ENCODE assay signal across 24 cellular contexts in the genomic region with DNA sequence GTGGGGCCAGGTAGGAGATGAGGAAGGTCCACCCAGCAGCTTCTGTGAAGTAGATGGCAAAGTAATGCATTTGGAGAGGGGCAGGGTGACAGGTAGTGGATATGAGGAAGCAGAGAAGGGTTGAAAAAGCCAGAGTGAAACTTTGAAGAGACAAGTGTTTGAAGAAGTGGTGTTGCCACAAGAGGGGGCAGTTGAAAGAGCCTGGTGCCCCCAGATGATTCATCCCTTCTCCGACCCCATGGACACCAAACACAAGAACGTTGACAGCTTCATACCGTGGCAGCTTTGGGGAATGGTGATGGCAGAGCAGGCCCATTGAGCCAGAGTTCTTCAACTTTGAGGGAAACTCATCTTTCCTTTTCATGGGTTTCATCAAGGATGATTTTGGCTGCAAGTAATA. TPM values are rescaled to one million over a fixed set of nuclear protein-coding genes. Genes with fewer than 3 reads are reported as not detected.
DNase-seq lines count a peak whose midpoint lies in the region; ATAC-seq, FAIRE-seq and TF ChIP-seq lines count a peak whose summit lies in the region.
"Had no signal": no experiment of that assay in that cellular context is flagged by ENCODE, and none has a peak within 500 bp of the region (broad histone marks: within the 10 kb centered on the region; RNA-seq: fewer than 3 reads in every experiment).

No MANE protein-coding gene starts in this region.

- H4K20me1 ChIP-seq in GM12878 (ENCODE audit: control insufficient read depth, insufficient read depth) = no peaks in the 10 kb centered on the region

- no peaks in the 10 kb centered on the region; a peak in 1 of 4 replicates for H3K27me3 ChIP-seq in GM12878 (replicated peaks in 1 of 2; ENCODE audit: control insufficient read depth in 2 of 2, insufficient read depth in 2 of 2, low read length in 1 of 2)
- peaks cover 0 to 63% (median 8%) of the 10 kb centered on the region in 9 donors for H3K27me3 ChIP-seq in heart left ventricle
- H3K27me3 ChIP-seq: adrenal gland had no signal

- no peaks in the 10 kb centered on the region for H3K79me2 ChIP-seq in GM12878 (ENCODE audit: control insufficient read depth, insufficient read depth, low read length)

- FAIRE-seq in A549 (lab: Jason Lieb, UNC) = no peak
- FAIRE-seq in GM12878 (lab: Jason Lieb, UNC) = no peak
- FAIRE-seq: bronchial epithelial cell, GM18507, small intestine had no signal

- WGBS in A549 (ENCODE audit: missing lambda C conversion rate) = 19% methylated on average over 3 of the region's 3 CpGs
- 29% methylated on average over 3 of the region's 3 CpGs for WGBS in GM12878 (ENCODE audit: insufficient coverage, insufficient replicate concordance, low lambda C conversion rate, missing lambda C conversion rate)
- 9 to 33% (median 23%) methylated on average over 3 of the region's 3 CpGs for WGBS in heart left ventricle, 4 donors

- TF ChIP-seq RAD21 in A549 (conservative IDR thresholded peaks at IDR 0.05 in 1 of 2, IDR thresholded peaks at IDR 0.05 in 1 of 2) (0 out of 5 replicates have a peak, but pooled peaks of 1 of the 2 experiments have one; percentile 8), GM12878 (IDR thresholded peaks at IDR 0.05; ENCODE audit: insufficient read depth, low read depth, low read length) (no peak)

- H3K27ac ChIP-seq in A549 (no peak overlapping the region), GM12878 (ENCODE audit: control insufficient read depth, insufficient read depth) (no peak overlapping the region), heart left ventricle (no peak overlapping the region)
- H3K27ac ChIP-seq: adrenal gland, KMS-11, prostate gland, transverse colon had no signal

- H3K4me2 ChIP-seq in A549 = no peak overlapping the region
- H3K4me2 ChIP-seq in GM12878 (ENCODE audit: control insufficient read depth, insufficient read depth) = no peak overlapping the region
- H3K4me2 ChIP-seq: KMS-11 had no signal

- H3K4me3 ChIP-seq in A549 = no peak overlapping the region
- H3K4me3 ChIP-seq in GM12878 = no peak overlapping the region
- H3K4me3 ChIP-seq in heart left ventricle = no peak overlapping the region
- H3K4me3 ChIP-seq: adrenal gland, prostate gland, transverse colon had no signal

- no peak overlapping the region for H3K9ac ChIP-seq in GM12878 (ENCODE audit: control insufficient read depth, insufficient read depth, low read length)
- H3K9ac ChIP-seq: KMS-11 had no signal

- SMC1A ChIA-PET in GM12878 (lab: Charles Lee; ENCODE audit: uncharacterized antibody, unreplicated experiment) = interaction anchor here (0.7 kb wide), 1 partner anchor 102 kb away, joined by 3 read pairs; no protein-coding TSS in a partner anchor

- no TSS peak for BruUV-seq in GM12878 (replicated peaks; lab: Mats Ljungman, UMichigan)

- RAD21 ChIA-PET in GM12878 (lab: Charles Lee; ENCODE audit: unreplicated experiment) = no interaction called here

- DNase-seq in A549 (ENCODE audit: low read depth in 1 of 2, low spot score in 1 of 2) (peak in 1 of 2 experiments; percentile 49), GM10266 (ENCODE audit: extremely low spot score) (no peak), NAMALWA (ENCODE audit: low spot score) (peak; percentile 35), GM12878 (ENCODE audit: low read depth, low spot score) (no peak), NCI-H2081 (lab: John Stamatoyannopoulos, UW) (no peak), GM13977 (ENCODE audit: low spot score) (no peak), heart left ventricle (no peak)
- DNase-seq in activated effector memory CD4-positive, alpha-beta T cell treated with anti-CD3 and anti-CD28 coated beads, Interleukin-2, amount 50 U/mL, for 16 hours = no peak
- DNase-seq: activated T-cell treated with anti-CD3 and anti-CD28 coated beads for 4 hours; adrenal gland; CD4-positive, alpha-beta memory T cell; head of caudate nucleus; NCI-H1417 treated with DMSO at 0.1 percent for 48 hours; NCI-H510A treated with DMSO at 0.1 percent for 48 hours; small intestine; stimulated activated CD4-positive, alpha-beta T cell treated with anti-CD3 and anti-CD28 coated beads, Interleukin-2, amount 100 ng/mL, for 48 hours; stimulated activated naive CD8-positive, alpha-beta T cell treated with anti-CD3 and anti-CD28 coated beads, Interleukin-15, amount 100 ng/mL, for 72 hours; T-helper 1 cell; transverse colon had no signal

- H3K4me1 ChIP-seq in A549 (no peaks in the 10 kb centered on the region), GM12878 (ENCODE audit: control insufficient read depth, insufficient read depth, low read length) (no peaks in the 10 kb centered on the region), heart left ventricle (no peaks in the 10 kb centered on the region)
- H3K4me1 ChIP-seq: adrenal gland, prostate gland, transverse colon had no signal

- H3K9me3 ChIP-seq in A549 (no peaks in the 10 kb centered on the region), GM12878 (replicated peaks; ENCODE audit: control insufficient read depth, insufficient read depth, low read length) (no peaks in the 10 kb centered on the region), heart left ventricle (no peaks in the 10 kb centered on the region)
- H3K9me3 ChIP-seq: adrenal gland, prostate gland, transverse colon had no signal

- ATAC-seq in A549 = peak in 1 of 2 experiments; percentile 14; a peak in 1 of 6 replicates
- ATAC-seq in GM12878 = no peak
- no peak for ATAC-seq in heart left ventricle
- ATAC-seq: stimulated activated naive CD8-positive, alpha-beta T cell treated with anti-CD3 and anti-CD28 coated beads, Interleukin-15, amount 100 ng/mL, for 72 hours had no signal

- no peak overlapping the region for H2AFZ ChIP-seq in GM12878 (ENCODE audit: control insufficient read depth, low read depth, low read length)

- CTCF ChIA-PET in A549 (lab: Yijun Ruan, JAX) (interaction anchor here (0.8 to 2.2 kb wide), 8 partner anchors 9 to 822 kb away, joined by 3 to 9 read pairs (median 4); partner anchors contain the start of gene FAM98C), GM12878 (lab: Yijun Ruan, JAX) (no interaction called here)

- TF ChIP-seq EP300 in A549 (IDR thresholded peaks at IDR 0.05) (no peak), GM12878 (IDR thresholded peaks at IDR 0.05; ENCODE audit: borderline replicate concordance in 1 of 2, control insufficient read depth in 1 of 2, low read depth in 2 of 2, low read length in 2 of 2) (no peak)

- TF ChIP-seq POLR2A in A549 (IDR thresholded peaks at IDR 0.05; ENCODE audit: low read length) = no peak
- no peak for TF ChIP-seq POLR2A in GM12878 (IDR thresholded peaks at IDR 0.05; ENCODE audit: low read depth, low read length)
- no peak for TF ChIP-seq POLR2A in heart left ventricle (IDR thresholded peaks at IDR 0.05)

- intact Hi-C loops in GM12878 (cut with micrococcal nuclease; ENCODE audit: unreplicated experiment) = no loop called here
- intact Hi-C loops in heart left ventricle (cut with DNase I) = no loop called here

- TF ChIP-seq CTCF in A549 (IDR thresholded peaks at IDR 0.05) = no peak
- TF ChIP-seq CTCF in GM10266 (IDR thresholded peaks at IDR 0.05; ENCODE audit: control insufficient read depth, insufficient read depth, low read depth, missing control alignments) = peak; percentile 2
- 0 out of 6 replicates have a peak, but pooled peaks have one; percentile 4 to 19 (median 5) for TF ChIP-seq CTCF in GM12878 (IDR thresholded peaks at IDR 0.05 in 2 of 3, conservative IDR thresholded peaks at IDR 0.05 in 1 of 3; ENCODE audit: control insufficient read depth in 2 of 3, extremely low read depth in 1 of 3, insufficient read depth in 1 of 3, low read depth in 3 of 3, low read length in 3 of 3)
- TF ChIP-seq CTCF in GM13977 (IDR thresholded peaks at IDR 0.05; ENCODE audit: extremely low read depth, insufficient read depth, missing control alignments) = no peak
- no peak for TF ChIP-seq CTCF in heart left ventricle (IDR thresholded peaks at IDR 0.05)

- H3K36me3 ChIP-seq in GM12878 (ENCODE audit: control insufficient read depth in 2 of 2, insufficient read depth in 2 of 2, low read length in 1 of 2) = no peaks in the 10 kb centered on the region
- H3K36me3 ChIP-seq in heart left ventricle = no peaks in the 10 kb centered on the region
- H3K36me3 ChIP-seq: adrenal gland, prostate gland, transverse colon had no signal

- POLR2A ChIA-PET in A549 (lab: Yijun Ruan, JAX) = no interaction called here
- POLR2A ChIA-PET in GM12878 (lab: Charles Lee) = interaction anchor here (0.8 kb wide), 1 partner anchor 25 kb away, joined by 3 read pairs; no protein-coding TSS in a partner anchor

- in situ Hi-C loops in GM12878 (cut with MboI) (no loop called here), GM13977 (cut with MboI; ENCODE audit: low pct_unique_long_range_greater_than_20kb, low sequenced_read_pairs, unreplicated experiment) (no loop called here)

RNA-seq across cellular contexts. Expression of gene IFNL3, which starts 19.9 kb away (rescaled TPM):
- polyA plus RNA-seq in A549 (2011; rRNA removed) = not detected in 2 replicates
- not detected in 2 replicates for polyA plus RNA-seq in A549 (2012; cell fraction: cytosol; rRNA removed)
- polyA plus RNA-seq in A549 (2012; cell fraction: nucleus; rRNA removed) = not detected in 2 replicates
- not detected in 3 replicates for polyA plus RNA-seq in A549 (2017; fragmentation: RNase III; extraction: RNeasy Plus Mini Kit Qiagen cat#74134 plus additional on column Dnase treatment)
- not detected in 2 replicates for polyA minus RNA-seq in A549 (2011; rRNA and poly(A)+ RNA removed)
- total RNA-seq in GM12878 (2013; cell fraction: nucleolus; rRNA removed) = not detected in 2 replicates
- not detected in 2 replicates for total RNA-seq in GM12878 (2014; rRNA removed)
- total RNA-seq in GM12878 (2014; rRNA removed; fragmentation: Illumina TruSeq; extraction: Trizol) = not detected in 2 replicates
- not detected in 2 replicates for total RNA-seq in GM12878 (2021)
- polyA plus RNA-seq in GM12878 (2011; ENCODE audit: low read depth) = not detected
- not detected in 2 replicates for polyA plus RNA-seq in GM12878 (2011; rRNA removed)
- polyA plus RNA-seq in GM12878 (2011; cell fraction: cytosol; rRNA removed) = not detected in 2 replicates
- not detected in 2 replicates for polyA plus RNA-seq in GM12878 (2011; cell fraction: nucleus; rRNA removed)
- polyA plus RNA-seq in GM12878 (2012) = not detected in 2 replicates
- not detected in 2 replicates for polyA plus RNA-seq in GM12878 (2014; fragmentation: Illumina TruSeq; extraction: Trizol)
- polyA plus RNA-seq in GM12878 (2014; fragmentation: Nextera tagmentation; extraction: Ambion mirVana) = not detected
- not detected in 2 replicates for polyA plus RNA-seq in GM12878 (2014; rRNA removed)
- not detected for polyA plus RNA-seq in GM12878 (2016; fragmentation: Nextera tagmentation; extraction: Ambion mirVana)
- not detected in 2 replicates for polyA minus RNA-seq in GM12878 (2011; rRNA and poly(A)+ RNA removed)
- polyA minus RNA-seq in GM12878 (2011; cell fraction: cytosol; rRNA and poly(A)+ RNA removed) = not detected in 2 replicates
- not detected in 2 replicates for polyA minus RNA-seq in GM12878 (2011; cell fraction: nucleus; rRNA and poly(A)+ RNA removed)
- not detected for total RNA-seq in heart left ventricle
- not detected for polyA plus RNA-seq in heart left ventricle
- total RNA-seq: adrenal gland; bronchial epithelial cell; CD4-positive, alpha-beta memory T cell; lower leg skin; prostate gland; transverse colon had no signal
- polyA plus RNA-seq: adrenal gland; CD4-positive, alpha-beta memory T cell; small intestine had no signal

RNA-seq across cellular contexts. Expression of gene SYCN, which starts 20.8 kb away (rescaled TPM):
- polyA plus RNA-seq in A549 (2011; rRNA removed) (not detected in 2 replicates), A549 (2017; fragmentation: RNase III; extraction: RNeasy Plus Mini Kit Qiagen cat#74134 plus additional on column Dnase treatment) (not detected in 3 replicates), GM12878 (2011; rRNA removed) (not detected in 2 replicates), GM12878 (2014; fragmentation: Illumina TruSeq; extraction: Trizol) (not detected in 2 replicates), GM12878 (2014; fragmentation: Nextera tagmentation; extraction: Ambion mirVana) (not detected), GM12878 (2014; rRNA removed) (not detected in 2 replicates), GM12878 (2016; fragmentation: Nextera tagmentation; extraction: Ambion mirVana) (not detected), heart left ventricle (not detected)
- polyA plus RNA-seq in A549 (2012; cell fraction: cytosol; rRNA removed) = not detected in 2 replicates
- polyA plus RNA-seq in A549 (2012; cell fraction: nucleus; rRNA removed) = 0.16 TPM in 1 of 2 replicates, not detected in the other
- not detected in 2 replicates for polyA minus RNA-seq in A549 (2011; rRNA and poly(A)+ RNA removed)
- total RNA-seq in GM12878 (2013; cell fraction: nucleolus; rRNA removed) = not detected in 2 replicates
- total RNA-seq in GM12878 (2014; rRNA removed) (not detected in 2 replicates), GM12878 (2014; rRNA removed; fragmentation: Illumina TruSeq; extraction: Trizol) (not detected in 2 replicates), GM12878 (2021) (0.37 and 0.54 TPM in 2 replicates), heart left ventricle (under 1 TPM in 1 of 9 donors, not detected in 8; 0.77 TPM)
- polyA plus RNA-seq in GM12878 (2011; ENCODE audit: low read depth) = not detected
- polyA plus RNA-seq in GM12878 (2011; cell fraction: cytosol; rRNA removed) = not detected in 2 replicates
- not detected in 2 replicates for polyA plus RNA-seq in GM12878 (2011; cell fraction: nucleus; rRNA removed)
- not detected in 2 replicates for polyA plus RNA-seq in GM12878 (2012)
- polyA minus RNA-seq in GM12878 (2011; rRNA and poly(A)+ RNA removed) = not detected in 2 replicates
- not detected in 2 replicates for polyA minus RNA-seq in GM12878 (2011; cell fraction: cytosol; rRNA and poly(A)+ RNA removed)
- polyA minus RNA-seq in GM12878 (2011; cell fraction: nucleus; rRNA and poly(A)+ RNA removed) = not detected in 2 replicates
- total RNA-seq: bronchial epithelial cell; CD4-positive, alpha-beta memory T cell; lower leg skin; transverse colon had no signal
- polyA plus RNA-seq: adrenal gland; CD4-positive, alpha-beta memory T cell had no signal

RNA-seq across cellular contexts. Expression of gene IFNL4, which starts 23.7 kb away (rescaled TPM):
- polyA plus RNA-seq in A549 (2011; rRNA removed) (not detected in 2 replicates), A549 (2017; fragmentation: RNase III; extraction: RNeasy Plus Mini Kit Qiagen cat#74134 plus additional on column Dnase treatment) (not detected in 3 replicates), GM12878 (2011; rRNA removed) (not detected in 2 replicates), GM12878 (2014; fragmentation: Illumina TruSeq; extraction: Trizol) (not detected in 2 replicates), GM12878 (2014; fragmentation: Nextera tagmentation; extraction: Ambion mirVana) (not detected), GM12878 (2014; rRNA removed) (not detected in 2 replicates), GM12878 (2016; fragmentation: Nextera tagmentation; extraction: Ambion mirVana) (not detected), heart left ventricle (not detected)
- polyA plus RNA-seq in A549 (2012; cell fraction: cytosol; rRNA removed) = not detected in 2 replicates
- polyA plus RNA-seq in A549 (2012; cell fraction: nucleus; rRNA removed) = not detected in 2 replicates
- polyA minus RNA-seq in A549 (2011; rRNA and poly(A)+ RNA removed) = not detected in 2 replicates
- not detected in 2 replicates for total RNA-seq in GM12878 (2013; cell fraction: nucleolus; rRNA removed)
- total RNA-seq in GM12878 (2014; rRNA removed) (not detected in 2 replicates), GM12878 (2014; rRNA removed; fragmentation: Illumina TruSeq; extraction: Trizol) (not detected in 2 replicates), GM12878 (2021) (not detected in 2 replicates), heart left ventricle (not detected)
- not detected for polyA plus RNA-seq in GM12878 (2011; ENCODE audit: low read depth)
- polyA plus RNA-seq in GM12878 (2011; cell fraction: cytosol; rRNA removed) = not detected in 2 replicates
- polyA plus RNA-seq in GM12878 (2011; cell fraction: nucleus; rRNA removed) = not detected in 2 replicates
- polyA plus RNA-seq in GM12878 (2012) = not detected in 2 replicates
- not detected in 2 replicates for polyA minus RNA-seq in GM12878 (2011; rRNA and poly(A)+ RNA removed)
- not detected in 2 replicates for polyA minus RNA-seq in GM12878 (2011; cell fraction: cytosol; rRNA and poly(A)+ RNA removed)
- not detected in 2 replicates for polyA minus RNA-seq in GM12878 (2011; cell fraction: nucleus; rRNA and poly(A)+ RNA removed)
- total RNA-seq: adrenal gland; bronchial epithelial cell; CD4-positive, alpha-beta memory T cell; lower leg skin; prostate gland; transverse colon had no signal
- polyA plus RNA-seq: adrenal gland; CD4-positive, alpha-beta memory T cell; small intestine had no signal

RNA-seq across cellular contexts. Expression of gene NCCRP1, which starts 28.1 kb away (rescaled TPM):
- polyA plus RNA-seq in A549 (2011; rRNA removed) (0.90 and 1.1 TPM in 2 replicates), A549 (2017; fragmentation: RNase III; extraction: RNeasy Plus Mini Kit Qiagen cat#74134 plus additional on column Dnase treatment) (0.71 to 1.1 TPM (median 0.99 TPM) in 3 replicates), GM12878 (2011; rRNA removed) (not detected in 2 replicates), GM12878 (2014; fragmentation: Illumina TruSeq; extraction: Trizol) (not detected in 2 replicates), GM12878 (2014; fragmentation: Nextera tagmentation; extraction: Ambion mirVana) (not detected), GM12878 (2014; rRNA removed) (not detected in 2 replicates), GM12878 (2016; fragmentation: Nextera tagmentation; extraction: Ambion mirVana) (not detected), heart left ventricle (not detected)
- polyA plus RNA-seq in A549 (2012; cell fraction: cytosol; rRNA removed) = 1.1 and 1.5 TPM in 2 replicates
- 1.8 and 2.4 TPM in 2 replicates for polyA plus RNA-seq in A549 (2012; cell fraction: nucleus; rRNA removed)
- 0.44 and 0.54 TPM in 2 replicates for polyA minus RNA-seq in A549 (2011; rRNA and poly(A)+ RNA removed)
- not detected in 2 replicates for total RNA-seq in GM12878 (2013; cell fraction: nucleolus; rRNA removed)
- total RNA-seq in GM12878 (2014; rRNA removed) (not detected in 2 replicates), GM12878 (2014; rRNA removed; fragmentation: Illumina TruSeq; extraction: Trizol) (not detected in 2 replicates), GM12878 (2021) (not detected in 2 replicates), heart left ventricle (under 1 TPM in 1 of 9 donors, not detected in 8; 0.16 TPM)
- polyA plus RNA-seq in GM12878 (2011; ENCODE audit: low read depth) = not detected
- not detected in 2 replicates for polyA plus RNA-seq in GM12878 (2011; cell fraction: cytosol; rRNA removed)
- not detected in 2 replicates for polyA plus RNA-seq in GM12878 (2011; cell fraction: nucleus; rRNA removed)
- polyA plus RNA-seq in GM12878 (2012) = 0.07 TPM in 1 of 2 replicates, not detected in the other
- polyA minus RNA-seq in GM12878 (2011; rRNA and poly(A)+ RNA removed) = not detected in 2 replicates
- polyA minus RNA-seq in GM12878 (2011; cell fraction: cytosol; rRNA and poly(A)+ RNA removed) = not detected in 2 replicates
- not detected in 2 replicates for polyA minus RNA-seq in GM12878 (2011; cell fraction: nucleus; rRNA and poly(A)+ RNA removed)
- total RNA-seq: CD4-positive, alpha-beta memory T cell had no signal
- polyA plus RNA-seq: CD4-positive, alpha-beta memory T cell had no signal

RNA-seq across cellular contexts. Expression of gene IFNL2, which starts 43.3 kb away (rescaled TPM):
- polyA plus RNA-seq in A549 (2011; rRNA removed) = not detected in 2 replicates
- polyA plus RNA-seq in A549 (2012; cell fraction: cytosol; rRNA removed) = 0.12 TPM in 1 of 2 replicates, not detected in the other
- 0.14 TPM in 1 of 2 replicates, not detected in the other for polyA plus RNA-seq in A549 (2012; cell fraction: nucleus; rRNA removed)
- polyA plus RNA-seq in A549 (2017; fragmentation: RNase III; extraction: RNeasy Plus Mini Kit Qiagen cat#74134 plus additional on column Dnase treatment) = not detected in 3 replicates
- not detected in 2 replicates for polyA minus RNA-seq in A549 (2011; rRNA and poly(A)+ RNA removed)
- not detected in 2 replicates for total RNA-seq in GM12878 (2013; cell fraction: nucleolus; rRNA removed)
- not detected in 2 replicates for total RNA-seq in GM12878 (2014; rRNA removed)
- total RNA-seq in GM12878 (2014; rRNA removed; fragmentation: Illumina TruSeq; extraction: Trizol) = not detected in 2 replicates
- not detected in 2 replicates for total RNA-seq in GM12878 (2021)
- polyA plus RNA-seq in GM12878 (2011; ENCODE audit: low read depth) = not detected
- polyA plus RNA-seq in GM12878 (2011; rRNA removed) = not detected in 2 replicates
- not detected in 2 replicates for polyA plus RNA-seq in GM12878 (2011; cell fraction: cytosol; rRNA removed)
- not detected in 2 replicates for polyA plus RNA-seq in GM12878 (2011; cell fraction: nucleus; rRNA removed)
- polyA plus RNA-seq in GM12878 (2012) = not detected in 2 replicates
- polyA plus RNA-seq in GM12878 (2014; fragmentation: Illumina TruSeq; extraction: Trizol) = not detected in 2 replicates
- not detected for polyA plus RNA-seq in GM12878 (2014; fragmentation: Nextera tagmentation; extraction: Ambion mirVana)
- polyA plus RNA-seq in GM12878 (2014; rRNA removed) = 0.24 TPM in 1 of 2 replicates, not detected in the other
- polyA plus RNA-seq in GM12878 (2016; fragmentation: Nextera tagmentation; extraction: Ambion mirVana) = not detected
- polyA minus RNA-seq in GM12878 (2011; rRNA and poly(A)+ RNA removed) = not detected in 2 replicates
- polyA minus RNA-seq in GM12878 (2011; cell fraction: cytosol; rRNA and poly(A)+ RNA removed) = not detected in 2 replicates
- not detected in 2 replicates for polyA minus RNA-seq in GM12878 (2011; cell fraction: nucleus; rRNA and poly(A)+ RNA removed)
- total RNA-seq in heart left ventricle = not detected
- polyA plus RNA-seq in heart left ventricle = not detected
- total RNA-seq: adrenal gland; bronchial epithelial cell; CD4-positive, alpha-beta memory T cell; lower leg skin; prostate gland; transverse colon had no signal
- polyA plus RNA-seq: adrenal gland; CD4-positive, alpha-beta memory T cell; small intestine had no signal

Comparison
In these comparisons a context has a peak if more than half of its experiments do, and no peak if none do; other contexts are left out.
1. CTCF ChIP-seq: peak in GM10266 (single experiment) and GM12878 (3 of 3); none in A549 (single experiment), GM13977 (single experiment) and heart left ventricle (0 of 12).
2. Of the 24 proteins assayed by ChIP-seq in both GM12878 and A549: peak only in GM12878: CTCF; only in A549: none; in both: none; in neither: 22; mixed calls (peak in some experiments, not most) for 1.